ENCODE assay signal across 26 cellular contexts in genomic region chr12:98696036-98696646, GRCh38. TPM values are rescaled to one million over a fixed set of nuclear protein-coding genes. Genes with fewer than 3 reads are reported as not detected.
DNase-seq lines count a peak whose midpoint lies in the region; ATAC-seq, FAIRE-seq and TF ChIP-seq lines count a peak whose summit lies in the region.
"Had no signal": no experiment of that assay in that cellular context is flagged by ENCODE, and none has a peak within 500 bp of the region (broad histone marks: within the 10 kb centered on the region; RNA-seq: fewer than 3 reads in every experiment).

No MANE protein-coding gene starts in this region.

- intact Hi-C loops in CD4-positive, alpha-beta memory T cell (cut with micrococcal nuclease), result no loop called here
- intact Hi-C loops in Right ventricle myocardium inferior (cut with DNase I), result no loop called here

- H3K27me3 Mint-ChIP-seq in CD4-positive, alpha-beta memory T cell, result no peaks in the 10 kb centered on the region
- H3K27me3 Mint-ChIP-seq: activated CD4-positive, alpha-beta T cell treated with anti-CD3 and anti-CD28 coated beads for 36 hours; B cell; effector memory CD8-positive, alpha-beta T cell; progenitor cell of endocrine pancreas had no signal

- peak overlapping the region; percentile 2; the same call in 1 of the 2 replicates for H3K9ac ChIP-seq in iPS-20b (ENCODE audit: low read depth, low read length)

- FAIRE-seq in GM12891 (lab: Jason Lieb, UNC), result no peak
- FAIRE-seq: A204.1, colon, GM12892, H54 had no signal

- no peaks in the 10 kb centered on the region for H3K27me3 ChIP-seq in CD4-positive, alpha-beta memory T cell (ENCODE audit: insufficient read depth, low read length)
- H3K27me3 ChIP-seq in iPS-20b (ENCODE audit: insufficient read depth, low read length), result no peaks in the 10 kb centered on the region
- H3K27me3 ChIP-seq: body of pancreas, Peyer's patch, sigmoid colon, SJCRH30 had no signal

- no peak for TF ChIP-seq POLR2A in GM12891 (IDR thresholded peaks at IDR 0.05; ENCODE audit: low read depth, low read length)

- no peaks in the 10 kb centered on the region for H3K9me3 ChIP-seq in CD4-positive, alpha-beta memory T cell (ENCODE audit: control insufficient read depth in 1 of 2, low read length in 2 of 2)
- H3K9me3 ChIP-seq in iPS-20b (ENCODE audit: insufficient read depth, low read depth, low read length), result no peaks in the 10 kb centered on the region
- H3K9me3 ChIP-seq: body of pancreas, Peyer's patch, sigmoid colon, SJCRH30 had no signal

- POLR2A ChIA-PET in CD4-positive, alpha-beta memory T cell (lab: Charles Lee; ENCODE audit: partially characterized antibody), result no interaction called here

- ATAC-seq in Right ventricle myocardium inferior, result no peak
- ATAC-seq: activated CD4-positive, alpha-beta T cell treated with anti-CD3 and anti-CD28 coated beads for 36 hours; body of pancreas; effector memory CD8-positive, alpha-beta T cell had no signal

- peaks cover 18 to 35% (median 25%) of the 10 kb centered on the region in 4 donors for H3K4me1 Mint-ChIP-seq in CD4-positive, alpha-beta memory T cell

- peak overlapping the region in 5 of 7 donors; percentile 6 to 43 (median 29) for H3K27ac Mint-ChIP-seq in CD4-positive, alpha-beta memory T cell
- H3K27ac Mint-ChIP-seq: activated CD4-positive, alpha-beta T cell treated with anti-CD3 and anti-CD28 coated beads for 36 hours; activated T-helper 1 cell treated with anti-CD3 and anti-CD28 coated beads, Interleukin-12 subunit alpha, Interleukin-12 subunit beta, Interleukin-2, Interleukin-4 antibody, amounts not matched to agents 30 ng/mL and 10 ng/mL and 1 ng/mL, durations not matched to agents 14 hours and 24 hours and 36 hours; B cell; progenitor cell of endocrine pancreas had no signal

- H3K9me3 Mint-ChIP-seq in CD4-positive, alpha-beta memory T cell, result peaks cover 0 to 2% (median 0%) of the 10 kb centered on the region in 8 donors
- H3K9me3 Mint-ChIP-seq: activated T-helper 1 cell treated with anti-CD3 and anti-CD28 coated beads, Interleukin-12 subunit alpha, Interleukin-12 subunit beta, Interleukin-2, Interleukin-4 antibody, amounts not matched to agents 30 ng/mL and 10 ng/mL and 1 ng/mL, durations not matched to agents 14 hours and 24 hours and 36 hours; effector memory CD8-positive, alpha-beta T cell had no signal

- CTCF ChIA-PET in CD4-positive, alpha-beta memory T cell (lab: Charles Lee; ENCODE audit: partially characterized antibody), result no interaction called here

- no peaks in the 10 kb centered on the region for H3K4me1 ChIP-seq in CD4-positive, alpha-beta memory T cell (ENCODE audit: insufficient read depth, low read length)
- peaks cover 14% of the 10 kb centered on the region; the same call in 1 of the 2 replicates for H3K4me1 ChIP-seq in iPS-20b (ENCODE audit: insufficient read depth, low read length)
- H3K4me1 ChIP-seq: Peyer's patch had no signal

- H3K4me3 Mint-ChIP-seq in CD4-positive, alpha-beta memory T cell, result no peak overlapping the region
- H3K4me3 Mint-ChIP-seq: activated CD4-positive, alpha-beta T cell treated with anti-CD3 and anti-CD28 coated beads for 36 hours; activated T-helper 1 cell treated with anti-CD3 and anti-CD28 coated beads, Interleukin-12 subunit alpha, Interleukin-12 subunit beta, Interleukin-2, Interleukin-4 antibody, amounts not matched to agents 30 ng/mL and 10 ng/mL and 1 ng/mL, durations not matched to agents 14 hours and 24 hours and 36 hours; B cell; effector memory CD8-positive, alpha-beta T cell had no signal

- H3K27ac ChIP-seq in CD4-positive, alpha-beta memory T cell (ENCODE audit: low read depth, low read length), result no peak overlapping the region
- H3K27ac ChIP-seq in iPS-20b (ENCODE audit: low read length), result no peak overlapping the region
- H3K27ac ChIP-seq: body of pancreas, Peyer's patch, sigmoid colon, SJCRH30 had no signal

- H3K4me3 ChIP-seq in CD4-positive, alpha-beta memory T cell (ENCODE audit: low read length in 2 of 2), result no peak overlapping the region
- H3K4me3 ChIP-seq in iPS-20b (ENCODE audit: low read length), result peak overlapping the region; percentile 43; the same call in 1 of the 2 replicates
- H3K4me3 ChIP-seq: body of pancreas, Peyer's patch, sigmoid colon, SJCRH30 had no signal

- peaks cover 64 to 75% of the 10 kb centered on the region in 2 donors for H3K36me3 Mint-ChIP-seq in CD4-positive, alpha-beta memory T cell

- DNase-seq in CD4-positive, alpha-beta memory T cell, result no peak
- DNase-seq in NCI-H2107 treated with DMSO at 0.1 percent for 48 hours (lab: John Stamatoyannopoulos, UW; ENCODE audit: unreplicated experiment) (peak; percentile 80), brain pericyte (ENCODE audit: low read depth, low spot score) (peak; percentile 2), AG08395 (ENCODE audit: low spot score) (no peak), Right ventricle myocardium inferior (ENCODE audit: missing footprints) (no peak), GM12891 (ENCODE audit: insufficient read length, low spot score) (no peak)
- DNase-seq in activated effector memory CD4-positive, alpha-beta T cell treated with anti-CD3 and anti-CD28 coated beads, Interleukin-2, amount 50 U/mL, for 16 hours, result no peak
- DNase-seq: activated CD4-positive, alpha-beta T cell treated with anti-CD3 and anti-CD28 coated beads for 36 hours; body of pancreas; effector memory CD8-positive, alpha-beta T cell; NCI-H1930; NCI-H510A; NK-92 treated with Interleukin-12 subunit alpha and Interleukin-12 subunit beta, amount 100 ng/mL, for 24 hours; Peyer's patch; sigmoid colon; SJCRH30; stimulated activated CD4-positive, alpha-beta T cell treated with anti-CD3 and anti-CD28 coated beads, Interleukin-15, amount 100 ng/mL, for 24 hours; T-helper 1 cell had no signal

- peaks cover 24% of the 10 kb centered on the region for H3K36me3 ChIP-seq in CD4-positive, alpha-beta memory T cell (ENCODE audit: insufficient read depth, low read length)
- peaks cover 6% of the 10 kb centered on the region for H3K36me3 ChIP-seq in iPS-20b (ENCODE audit: insufficient read depth, low read depth, low read length)

TF ChIP-seq in GM12891, 5 proteins besides CTCF, POLR2A, EP300 and RAD21:
- TF ChIP-seq POLR2AphosphoS5 (IDR thresholded peaks at IDR 0.05; ENCODE audit: low read depth, low read length) (no peak), TAF1 (IDR thresholded peaks at IDR 0.05; ENCODE audit: low read depth, low read length) (no peak), PAX5 (IDR thresholded peaks at IDR 0.05; ENCODE audit: insufficient read depth, low read length, severe bottlenecking) (no peak), SPI1 (IDR thresholded peaks at IDR 0.05; ENCODE audit: low read depth, low read length) (no peak)

RNA-seq across cellular contexts. Expression of gene APAF1, which starts 51.1 kb away (rescaled TPM):
- 10 to 100 TPM; 30.8 to 32.2 TPM for total RNA-seq in CD4-positive, alpha-beta memory T cell
- polyA plus RNA-seq in CD4-positive, alpha-beta memory T cell, result 1 to 10 TPM; 5.3 to 9.3 TPM
- total RNA-seq in Right ventricle myocardium inferior, result 4.0 TPM
- 4.4 TPM for polyA plus RNA-seq in GM12891 (2012; ENCODE audit: low read depth, missing spikeins)

RNA-seq across cellular contexts. Expression of gene IKBIP, which starts 51.6 kb away (rescaled TPM):
- total RNA-seq in CD4-positive, alpha-beta memory T cell, result 1 to 10 TPM; 7.7 to 8.2 TPM
- polyA plus RNA-seq in CD4-positive, alpha-beta memory T cell, result 1 to 10 TPM; 6.5 to 7.4 TPM
- total RNA-seq in Right ventricle myocardium inferior, result 4.8 TPM
- polyA plus RNA-seq in GM12891 (2012; ENCODE audit: low read depth, missing spikeins), result 15.1 TPM

Comparison
In these comparisons a context has a peak if more than half of its experiments do, and no peak if none do; other contexts are left out.
1. DNase-seq: peak in NCI-H2107 treated with DMSO at 0.1 percent for 48 hours (single experiment) and brain pericyte (single experiment); none in CD4-positive, alpha-beta memory T cell (0 of 5), AG08395 (single experiment), Right ventricle myocardium inferior (single experiment), activated effector memory CD4-positive, alpha-beta T cell treated with anti-CD3 and anti-CD28 coated beads, Interleukin-2, amount 50 U/mL, for 16 hours (single experiment) and GM12891 (single experiment).